In the genomic region with DNA sequence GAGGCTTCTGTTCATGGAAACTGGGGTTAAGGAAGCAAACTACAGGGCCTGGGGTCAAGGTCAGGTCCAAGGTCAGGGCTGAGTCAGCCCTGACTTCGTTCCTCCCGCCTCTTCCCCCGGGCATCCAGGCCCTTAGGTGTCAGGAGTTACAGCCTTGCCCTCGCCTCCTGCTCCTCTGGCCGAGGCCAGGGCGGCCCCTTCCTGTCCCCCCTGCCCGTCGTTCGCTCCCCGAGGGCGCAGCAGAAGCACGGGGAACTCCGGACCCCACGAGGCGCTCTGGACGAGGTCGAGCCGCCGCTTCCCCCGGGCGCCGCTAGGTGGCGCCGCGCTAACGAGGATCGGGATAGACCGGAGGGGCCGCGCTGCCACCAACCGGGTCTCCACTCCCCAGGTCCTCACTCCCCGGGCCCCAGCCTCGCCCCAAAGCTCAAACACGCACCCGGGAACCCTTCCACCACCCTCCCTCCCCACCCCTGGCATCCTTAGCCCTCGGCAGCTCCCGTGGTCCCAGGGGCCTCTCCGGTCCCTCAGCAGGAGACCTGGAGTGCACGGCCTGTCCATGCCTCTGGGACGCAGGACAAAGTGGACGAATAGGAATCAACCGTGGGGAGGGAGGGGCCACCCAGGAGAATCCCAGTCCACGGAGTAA, we compare ENCODE assay signal across 8 cellular contexts. TPM values are rescaled to one million over a fixed set of nuclear protein-coding genes. Genes with fewer than 3 reads are reported as not detected.
DNase-seq lines count a peak whose midpoint lies in the region; ATAC-seq and TF ChIP-seq lines count a peak whose summit lies in the region.

No MANE protein-coding gene starts in this region.

- H3K4me3 ChIP-seq in gastroesophageal sphincter (peak overlapping the region in 1 of 2 donors; percentile 38), osteoblast (ENCODE audit: insufficient read depth, low read length) (peak overlapping the region; percentile 55), thyroid gland (replicated peaks in 1 of 3) (peak overlapping the region in 1 of 3 donors; percentile 6)

- WGBS in gastroesophageal sphincter (ENCODE audit: low coverage in 1 of 2), 2 donors: no CpG with 5 or more reads among the region's 43 CpGs
- 5 to 25% methylated on average over 4 to 25 of the region's 43 CpGs for WGBS in thyroid gland, 2 donors

- TF ChIP-seq CTCF in RWPE1 (conservative IDR thresholded peaks at IDR 0.05; ENCODE audit: low read depth): peak; percentile 98
- TF ChIP-seq CTCF in gastroesophageal sphincter (IDR thresholded peaks at IDR 0.05): peak in 3 of 4 experiments; percentile 91 to 99 (median 95)
- TF ChIP-seq CTCF in osteoblast (IDR thresholded peaks at IDR 0.05; ENCODE audit: extremely low read depth, low read depth, low read length): peak; percentile 73
- peak; percentile 68 to 99 (median 91) for TF ChIP-seq CTCF in thyroid gland (IDR thresholded peaks at IDR 0.05)

- H3K4me1 ChIP-seq in gastroesophageal sphincter: peaks cover 0 to 13% (median 10%) of the 10 kb centered on the region in 3 donors
- H3K4me1 ChIP-seq in osteoblast (ENCODE audit: insufficient read depth, low read length): peaks cover 3% of the 10 kb centered on the region
- peaks cover 0 to 22% of the 10 kb centered on the region in 2 donors for H3K4me1 ChIP-seq in thyroid gland

- intact Hi-C loops in thyroid gland (cut with DNase I): loop anchor here (2.0 to 5.0 kb wide), 3 partner anchors 126 to 549 kb away; no protein-coding TSS in a partner anchor

- H3K27me3 ChIP-seq in gastroesophageal sphincter (no peaks in the 10 kb centered on the region), osteoblast (ENCODE audit: insufficient read depth, low read length) (peaks cover 4% of the 10 kb centered on the region), thyroid gland (no peaks in the 10 kb centered on the region)

- ATAC-seq in gastroesophageal sphincter: peak; percentile 87

- H3K27ac ChIP-seq in RWPE1: peak overlapping the region; percentile 50
- H3K27ac ChIP-seq in gastroesophageal sphincter: no peak overlapping the region
- H3K27ac ChIP-seq in osteoblast (ENCODE audit: low read depth, low read length): no peak overlapping the region
- no peak overlapping the region for H3K27ac ChIP-seq in thyroid gland

- peak overlapping the region; percentile 80 for H3K4me2 ChIP-seq in osteoblast (ENCODE audit: insufficient read depth, low read length)

- no peaks in the 10 kb centered on the region for H4K20me1 ChIP-seq in osteoblast (ENCODE audit: insufficient read depth, low read length)

- POLR2A ChIA-PET in RWPE1 (lab: Yijun Ruan, JAX; ENCODE audit: low non-redundant PET): interaction anchor here (0.6 kb wide), 1 partner anchor 78 kb away, joined by 5 read pairs; no protein-coding TSS in a partner anchor

- H3K79me2 ChIP-seq in osteoblast (ENCODE audit: insufficient read depth, low read length): no peaks in the 10 kb centered on the region

- no peak for TF ChIP-seq EP300 in gastroesophageal sphincter (IDR thresholded peaks at IDR 0.05)

- no peaks in the 10 kb centered on the region for H3K36me3 ChIP-seq in gastroesophageal sphincter
- H3K36me3 ChIP-seq in osteoblast (ENCODE audit: insufficient read depth, low read length): no peaks in the 10 kb centered on the region
- no peaks in the 10 kb centered on the region for H3K36me3 ChIP-seq in thyroid gland

- peak overlapping the region; percentile 84 for H2AFZ ChIP-seq in osteoblast (ENCODE audit: low read length)

- CTCF ChIA-PET in RWPE1 (lab: Yijun Ruan, JAX): interaction anchor here (0.6 to 1.9 kb wide), 5 partner anchors 19 to 145 kb away, joined by 3 to 6 read pairs (median 4); no protein-coding TSS in a partner anchor

- peak; percentile 80 for DNase-seq in NK-92 treated with Interleukin-12 subunit alpha and Interleukin-12 subunit beta, amount 100 ng/mL, for 24 hours (lab: John Stamatoyannopoulos, UW)
- DNase-seq in NK-92 (lab: John Stamatoyannopoulos, UW; ENCODE audit: unreplicated experiment): no peak
- peak; percentile 56 for DNase-seq in HT1080 (ENCODE audit: low read depth)
- DNase-seq in RWPE1 (ENCODE audit: low spot score): peak; percentile 75
- DNase-seq in activated effector memory CD4-positive, alpha-beta T cell treated with Interleukin-2 at 50 U/mL for 16 hours: peak; percentile 58
- DNase-seq in osteoblast (ENCODE audit: insufficient read length, low spot score, missing footprints): peak; percentile 95
- DNase-seq in thyroid gland: peak; percentile 76 to 79

- H3K9me3 ChIP-seq in gastroesophageal sphincter: no peaks in the 10 kb centered on the region
- H3K9me3 ChIP-seq in osteoblast (ENCODE audit: low read depth, low read length): no peaks in the 10 kb centered on the region
- H3K9me3 ChIP-seq in thyroid gland: no peaks in the 10 kb centered on the region

- TF ChIP-seq POLR2A in gastroesophageal sphincter (IDR thresholded peaks at IDR 0.05): no peak
- no peak for TF ChIP-seq POLR2A in thyroid gland (IDR thresholded peaks at IDR 0.05)

RNA-seq across cellular contexts. Expression of a gene that starts 59.2 kb away (rescaled TPM):
- total RNA-seq in HT1080 (2014; rRNA removed; shearing (Covaris generic)): not detected in 2 replicates
- polyA plus RNA-seq in HT1080 (2015; cell fraction: cytosol; rRNA removed): 0.59 TPM in 1 of 2 replicates, not detected in the other
- not detected in 2 replicates for polyA plus RNA-seq in HT1080 (2015; cell fraction: nucleus; rRNA removed)
- total RNA-seq in gastroesophageal sphincter: not detected
- total RNA-seq in osteoblast: not detected in 2 replicates
- total RNA-seq in thyroid gland: not detected
